ENCODE assay signal across 1 cellular context in the genomic region with DNA sequence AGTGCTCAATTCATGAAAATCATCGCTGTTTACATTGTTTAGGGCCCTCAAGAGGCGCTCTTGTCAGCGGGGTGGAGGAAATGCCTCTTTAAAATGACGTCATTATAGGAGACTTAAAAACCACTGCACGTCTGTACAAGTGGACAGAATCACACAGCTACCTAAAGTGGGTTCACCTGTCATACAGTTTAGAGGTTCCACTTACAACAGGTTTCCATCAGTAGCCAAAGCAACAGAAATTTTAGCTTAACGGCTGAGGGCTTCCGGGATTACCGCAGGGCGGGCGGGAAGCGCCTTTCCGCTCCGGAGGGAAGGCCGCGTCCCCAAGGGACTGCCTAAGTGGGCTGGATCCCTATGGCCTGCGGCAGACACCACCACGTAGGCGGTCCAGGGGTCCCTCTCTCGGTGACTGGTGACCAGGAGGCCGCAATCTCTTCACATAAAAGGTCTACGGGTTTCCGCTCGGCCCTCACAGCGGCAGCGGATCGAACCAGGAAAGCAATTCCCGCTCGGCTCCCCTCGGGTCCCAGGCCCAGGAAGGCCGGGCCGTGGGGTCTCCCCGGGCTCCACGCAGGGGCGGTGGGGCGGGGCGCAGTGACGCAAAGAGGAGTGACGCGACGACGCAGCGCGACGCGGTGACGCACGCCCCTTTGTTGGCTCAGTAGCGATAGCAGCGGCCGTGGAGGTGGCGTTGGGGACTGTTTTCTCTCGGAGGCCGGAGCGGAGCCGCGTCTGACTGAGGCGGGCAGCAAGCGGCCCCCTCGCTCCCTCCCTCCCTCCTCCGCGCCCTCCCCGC.
A peak's percentile ranks its signal among the peaks of the same experiment; 100 is the strongest.
TF ChIP-seq lines count a peak whose summit lies in the region.

A gene with protein sequence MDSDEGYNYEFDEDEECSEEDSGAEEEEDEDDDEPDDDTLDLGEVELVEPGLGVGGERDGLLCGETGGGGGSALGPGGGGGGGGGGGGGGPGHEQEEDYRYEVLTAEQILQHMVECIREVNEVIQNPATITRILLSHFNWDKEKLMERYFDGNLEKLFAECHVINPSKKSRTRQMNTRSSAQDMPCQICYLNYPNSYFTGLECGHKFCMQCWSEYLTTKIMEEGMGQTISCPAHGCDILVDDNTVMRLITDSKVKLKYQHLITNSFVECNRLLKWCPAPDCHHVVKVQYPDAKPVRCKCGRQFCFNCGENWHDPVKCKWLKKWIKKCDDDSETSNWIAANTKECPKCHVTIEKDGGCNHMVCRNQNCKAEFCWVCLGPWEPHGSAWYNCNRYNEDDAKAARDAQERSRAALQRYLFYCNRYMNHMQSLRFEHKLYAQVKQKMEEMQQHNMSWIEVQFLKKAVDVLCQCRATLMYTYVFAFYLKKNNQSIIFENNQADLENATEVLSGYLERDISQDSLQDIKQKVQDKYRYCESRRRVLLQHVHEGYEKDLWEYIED (plus strand): TSS at position 661 of the 796 bp plus-strand sequence. CDS start 310 bp downstream, outside the sequence.

TF ChIP-seq in K562, 482 proteins besides CTCF, POLR2A, EP300 and RAD21 (continued from another document and continues in another):
- TF ChIP-seq, protein P1, sequence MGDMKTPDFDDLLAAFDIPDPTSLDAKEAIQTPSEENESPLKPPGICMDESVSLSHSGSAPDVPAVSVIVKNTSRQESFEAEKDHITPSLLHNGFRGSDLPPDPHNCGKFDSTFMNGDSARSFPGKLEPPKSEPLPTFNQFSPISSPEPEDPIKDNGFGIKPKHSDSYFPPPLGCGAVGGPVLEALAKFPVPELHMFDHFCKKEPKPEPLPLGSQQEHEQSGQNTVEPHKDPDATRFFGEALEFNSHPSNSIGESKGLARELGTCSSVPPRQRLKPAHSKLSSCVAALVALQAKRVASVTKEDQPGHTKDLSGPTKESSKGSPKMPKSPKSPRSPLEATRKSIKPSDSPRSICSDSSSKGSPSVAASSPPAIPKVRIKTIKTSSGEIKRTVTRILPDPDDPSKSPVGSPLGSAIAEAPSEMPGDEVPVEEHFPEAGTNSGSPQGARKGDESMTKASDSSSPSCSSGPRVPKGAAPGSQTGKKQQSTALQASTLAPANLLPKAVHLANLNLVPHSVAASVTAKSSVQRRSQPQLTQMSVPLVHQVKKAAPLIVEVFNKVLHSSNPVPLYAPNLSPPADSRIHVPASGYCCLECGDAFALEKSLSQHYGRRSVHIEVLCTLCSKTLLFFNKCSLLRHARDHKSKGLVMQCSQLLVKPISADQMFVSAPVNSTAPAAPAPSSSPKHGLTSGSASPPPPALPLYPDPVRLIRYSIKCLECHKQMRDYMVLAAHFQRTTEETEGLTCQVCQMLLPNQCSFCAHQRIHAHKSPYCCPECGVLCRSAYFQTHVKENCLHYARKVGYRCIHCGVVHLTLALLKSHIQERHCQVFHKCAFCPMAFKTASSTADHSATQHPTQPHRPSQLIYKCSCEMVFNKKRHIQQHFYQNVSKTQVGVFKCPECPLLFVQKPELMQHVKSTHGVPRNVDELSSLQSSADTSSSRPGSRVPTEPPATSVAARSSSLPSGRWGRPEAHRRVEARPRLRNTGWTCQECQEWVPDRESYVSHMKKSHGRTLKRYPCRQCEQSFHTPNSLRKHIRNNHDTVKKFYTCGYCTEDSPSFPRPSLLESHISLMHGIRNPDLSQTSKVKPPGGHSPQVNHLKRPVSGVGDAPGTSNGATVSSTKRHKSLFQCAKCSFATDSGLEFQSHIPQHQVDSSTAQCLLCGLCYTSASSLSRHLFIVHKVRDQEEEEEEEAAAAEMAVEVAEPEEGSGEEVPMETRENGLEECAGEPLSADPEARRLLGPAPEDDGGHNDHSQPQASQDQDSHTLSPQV (IDR thresholded peaks at IDR 0.05) = peak; percentile 52; the same call in 1 of the 2 replicates
- TF ChIP-seq RBM22 (IDR thresholded peaks at IDR 0.05; ENCODE audit: low read depth, low read length, poor library complexity, severe bottlenecking) (peak; percentile 84), ZNF124 (CRISPR knock-in tag; IDR thresholded peaks at IDR 0.05) (no peak), ZNF12 (CRISPR knock-in tag; IDR thresholded peaks at IDR 0.05) (peak; percentile 82), GABPA (tag; conservative IDR thresholded peaks at IDR 0.05; ENCODE audit: low read depth) (peak; percentile 75), LEF1 (IDR thresholded peaks at IDR 0.05) (peak; percentile 51; the same call in 1 of the 2 replicates), PTRF (tag; IDR thresholded peaks at IDR 0.05) (0 out of 2 replicates have a peak, but pooled peaks have one; percentile 25), ILF3 (IDR thresholded peaks at IDR 0.05; ENCODE audit: borderline replicate concordance) (0 out of 2 replicates have a peak, but pooled peaks have one; percentile 7), CBX5 (IDR thresholded peaks at IDR 0.05; ENCODE audit: borderline replicate concordance, low read depth) (0 out of 2 replicates have a peak, but pooled peaks have one; percentile 13), JUNB (CRISPR knock-in tag; conservative IDR thresholded peaks at IDR 0.05) (peak; percentile 97), RBM14 (IDR thresholded peaks at IDR 0.05; ENCODE audit: borderline replicate concordance, insufficient read depth, low read depth, low read length) (no peak), MEIS2 (IDR thresholded peaks at IDR 0.05; ENCODE audit: partially characterized antibody) (peak; percentile 39), OTX1 (CRISPR knock-in tag; IDR thresholded peaks at IDR 0.05) (peak; percentile 75; the same call in 1 of the 2 replicates), EWSR1 (IDR thresholded peaks at IDR 0.05; ENCODE audit: borderline replicate concordance, low read depth, partially characterized antibody) (no peak), NR4A1 (CRISPR knock-in tag; IDR thresholded peaks at IDR 0.05) (0 out of 2 replicates have a peak, but pooled peaks have one; percentile 30), NR4A1 (tag; IDR thresholded peaks at IDR 0.05) (0 out of 2 replicates have a peak, but pooled peaks have one; percentile 43), NRF1 (conservative IDR thresholded peaks at IDR 0.05 in 1 of 2, IDR thresholded peaks at IDR 0.05 in 1 of 2) (peak; percentile 71 to 77), SMARCC2 (IDR thresholded peaks at IDR 0.05; ENCODE audit: low read depth) (peak; percentile 47; the same call in 1 of the 2 replicates), ETV1 (tag; conservative IDR thresholded peaks at IDR 0.05; ENCODE audit: low read depth) (peak; percentile 41; the same call in 1 of the 2 replicates), MCM2 (IDR thresholded peaks at IDR 0.05; ENCODE audit: low read depth) (no peak), POLR3G (IDR thresholded peaks at IDR 0.05; ENCODE audit: extremely low read depth, insufficient read length, insufficient replicate concordance) (no peak), FOXA3 (CRISPR knock-in tag; conservative IDR thresholded peaks at IDR 0.05 in 1 of 2, IDR thresholded peaks at IDR 0.05 in 1 of 2) (peak; percentile 89 to 90), PHF20 (IDR thresholded peaks at IDR 0.05; ENCODE audit: partially characterized antibody) (peak; percentile 95), NCOA2 (IDR thresholded peaks at IDR 0.05; ENCODE audit: partially characterized antibody in 2 of 2) (no peak), SIX5 (IDR thresholded peaks at IDR 0.05; ENCODE audit: borderline replicate concordance in 1 of 2, insufficient read depth in 1 of 2, low read depth in 1 of 2, low read length in 2 of 2) (0 out of 4 replicates have a peak, but pooled peaks of 1 of the 2 experiments have one; percentile 2), CBX1 (IDR thresholded peaks at IDR 0.05; ENCODE audit: low read depth) (peak; percentile 86; the same call in 1 of the 2 replicates)
- TF ChIP-seq, protein P2, sequence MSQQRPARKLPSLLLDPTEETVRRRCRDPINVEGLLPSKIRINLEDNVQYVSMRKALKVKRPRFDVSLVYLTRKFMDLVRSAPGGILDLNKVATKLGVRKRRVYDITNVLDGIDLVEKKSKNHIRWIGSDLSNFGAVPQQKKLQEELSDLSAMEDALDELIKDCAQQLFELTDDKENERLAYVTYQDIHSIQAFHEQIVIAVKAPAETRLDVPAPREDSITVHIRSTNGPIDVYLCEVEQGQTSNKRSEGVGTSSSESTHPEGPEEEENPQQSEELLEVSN (IDR thresholded peaks at IDR 0.05; ENCODE audit: borderline replicate concordance in 1 of 2, extremely low read depth in 1 of 2, insufficient read depth in 1 of 2, insufficient read length in 1 of 2, low read depth in 1 of 2, low read length in 1 of 2, poor library complexity in 1 of 2, severe bottlenecking in 1 of 2) = peak in 1 of 2 experiments; percentile 22
- TF ChIP-seq, protein P3, sequence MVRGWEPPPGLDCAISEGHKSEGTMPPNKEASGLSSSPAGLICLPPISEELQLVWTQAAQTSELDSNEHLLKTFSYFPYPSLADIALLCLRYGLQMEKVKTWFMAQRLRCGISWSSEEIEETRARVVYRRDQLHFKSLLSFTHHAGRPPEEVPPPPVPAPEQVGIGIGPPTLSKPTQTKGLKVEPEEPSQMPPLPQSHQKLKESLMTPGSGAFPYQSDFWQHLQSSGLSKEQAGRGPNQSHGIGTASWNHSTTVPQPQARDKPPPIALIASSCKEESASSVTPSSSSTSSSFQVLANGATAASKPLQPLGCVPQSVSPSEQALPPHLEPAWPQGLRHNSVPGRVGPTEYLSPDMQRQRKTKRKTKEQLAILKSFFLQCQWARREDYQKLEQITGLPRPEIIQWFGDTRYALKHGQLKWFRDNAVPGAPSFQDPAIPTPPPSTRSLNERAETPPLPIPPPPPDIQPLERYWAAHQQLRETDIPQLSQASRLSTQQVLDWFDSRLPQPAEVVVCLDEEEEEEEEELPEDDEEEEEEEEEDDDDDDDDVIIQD (CRISPR knock-in tag; IDR thresholded peaks at IDR 0.05) = 0 out of 2 replicates have a peak, but pooled peaks have one; percentile 21
- TF ChIP-seq, protein P4, sequence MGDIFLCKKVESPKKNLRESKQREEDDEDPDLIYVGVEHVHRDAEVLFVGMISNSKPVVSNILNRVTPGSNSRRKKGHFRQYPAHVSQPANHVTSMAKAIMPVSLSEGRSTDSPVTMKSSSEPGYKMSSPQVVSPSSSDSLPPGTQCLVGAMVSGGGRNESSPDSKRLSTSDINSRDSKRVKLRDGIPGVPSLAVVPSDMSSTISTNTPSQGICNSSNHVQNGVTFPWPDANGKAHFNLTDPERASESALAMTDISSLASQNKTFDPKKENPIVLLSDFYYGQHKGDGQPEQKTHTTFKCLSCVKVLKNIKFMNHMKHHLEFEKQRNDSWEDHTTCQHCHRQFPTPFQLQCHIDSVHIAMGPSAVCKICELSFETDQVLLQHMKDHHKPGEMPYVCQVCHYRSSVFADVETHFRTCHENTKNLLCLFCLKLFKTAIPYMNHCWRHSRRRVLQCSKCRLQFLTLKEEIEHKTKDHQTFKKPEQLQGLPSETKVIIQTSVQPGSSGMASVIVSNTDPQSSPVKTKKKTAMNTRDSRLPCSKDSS (IDR thresholded peaks at IDR 0.05; ENCODE audit: low read depth, partially characterized antibody) = no peak
- TF ChIP-seq, protein P5, sequence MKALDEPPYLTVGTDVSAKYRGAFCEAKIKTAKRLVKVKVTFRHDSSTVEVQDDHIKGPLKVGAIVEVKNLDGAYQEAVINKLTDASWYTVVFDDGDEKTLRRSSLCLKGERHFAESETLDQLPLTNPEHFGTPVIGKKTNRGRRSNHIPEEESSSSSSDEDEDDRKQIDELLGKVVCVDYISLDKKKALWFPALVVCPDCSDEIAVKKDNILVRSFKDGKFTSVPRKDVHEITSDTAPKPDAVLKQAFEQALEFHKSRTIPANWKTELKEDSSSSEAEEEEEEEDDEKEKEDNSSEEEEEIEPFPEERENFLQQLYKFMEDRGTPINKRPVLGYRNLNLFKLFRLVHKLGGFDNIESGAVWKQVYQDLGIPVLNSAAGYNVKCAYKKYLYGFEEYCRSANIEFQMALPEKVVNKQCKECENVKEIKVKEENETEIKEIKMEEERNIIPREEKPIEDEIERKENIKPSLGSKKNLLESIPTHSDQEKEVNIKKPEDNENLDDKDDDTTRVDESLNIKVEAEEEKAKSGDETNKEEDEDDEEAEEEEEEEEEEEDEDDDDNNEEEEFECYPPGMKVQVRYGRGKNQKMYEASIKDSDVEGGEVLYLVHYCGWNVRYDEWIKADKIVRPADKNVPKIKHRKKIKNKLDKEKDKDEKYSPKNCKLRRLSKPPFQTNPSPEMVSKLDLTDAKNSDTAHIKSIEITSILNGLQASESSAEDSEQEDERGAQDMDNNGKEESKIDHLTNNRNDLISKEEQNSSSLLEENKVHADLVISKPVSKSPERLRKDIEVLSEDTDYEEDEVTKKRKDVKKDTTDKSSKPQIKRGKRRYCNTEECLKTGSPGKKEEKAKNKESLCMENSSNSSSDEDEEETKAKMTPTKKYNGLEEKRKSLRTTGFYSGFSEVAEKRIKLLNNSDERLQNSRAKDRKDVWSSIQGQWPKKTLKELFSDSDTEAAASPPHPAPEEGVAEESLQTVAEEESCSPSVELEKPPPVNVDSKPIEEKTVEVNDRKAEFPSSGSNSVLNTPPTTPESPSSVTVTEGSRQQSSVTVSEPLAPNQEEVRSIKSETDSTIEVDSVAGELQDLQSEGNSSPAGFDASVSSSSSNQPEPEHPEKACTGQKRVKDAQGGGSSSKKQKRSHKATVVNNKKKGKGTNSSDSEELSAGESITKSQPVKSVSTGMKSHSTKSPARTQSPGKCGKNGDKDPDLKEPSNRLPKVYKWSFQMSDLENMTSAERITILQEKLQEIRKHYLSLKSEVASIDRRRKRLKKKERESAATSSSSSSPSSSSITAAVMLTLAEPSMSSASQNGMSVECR (CRISPR knock-in tag; IDR thresholded peaks at IDR 0.05) = no peak; the same call in 1 of the 2 replicates
- TF ChIP-seq, protein P6, sequence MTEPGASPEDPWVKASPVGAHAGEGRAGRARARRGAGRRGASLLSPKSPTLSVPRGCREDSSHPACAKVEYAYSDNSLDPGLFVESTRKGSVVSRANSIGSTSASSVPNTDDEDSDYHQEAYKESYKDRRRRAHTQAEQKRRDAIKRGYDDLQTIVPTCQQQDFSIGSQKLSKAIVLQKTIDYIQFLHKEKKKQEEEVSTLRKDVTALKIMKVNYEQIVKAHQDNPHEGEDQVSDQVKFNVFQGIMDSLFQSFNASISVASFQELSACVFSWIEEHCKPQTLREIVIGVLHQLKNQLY (CRISPR knock-in tag; conservative IDR thresholded peaks at IDR 0.05) = 0 out of 4 replicates have a peak, but pooled peaks of 1 of the 2 experiments have one; percentile 63
- TF ChIP-seq, protein P7, sequence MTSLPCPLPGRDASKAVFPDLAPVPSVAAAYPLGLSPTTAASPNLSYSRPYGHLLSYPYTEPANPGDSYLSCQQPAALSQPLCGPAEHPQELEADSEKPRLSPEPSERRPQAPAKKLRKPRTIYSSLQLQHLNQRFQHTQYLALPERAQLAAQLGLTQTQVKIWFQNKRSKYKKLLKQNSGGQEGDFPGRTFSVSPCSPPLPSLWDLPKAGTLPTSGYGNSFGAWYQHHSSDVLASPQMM (CRISPR knock-in tag; IDR thresholded peaks at IDR 0.05) = no peak
